26 cellular contexts compared by ENCODE assay signal in genomic region chr2:40416486-40416885, GRCh38. TPM values are rescaled to one million over a fixed set of nuclear protein-coding genes. Genes with fewer than 3 reads are reported as not detected.
DNase-seq lines count a peak whose midpoint lies in the region; ATAC-seq, FAIRE-seq and TF ChIP-seq lines count a peak whose summit lies in the region.
"Had no signal": no experiment of that assay in that cellular context is flagged by ENCODE, and none has a peak within 500 bp of the region (broad histone marks: within the 10 kb centered on the region; RNA-seq: fewer than 3 reads in every experiment).

No MANE protein-coding gene starts in this region.

- DNase-seq in A549 (ENCODE audit: low read depth in 1 of 2, low spot score in 1 of 2) = no peak
- no peak for DNase-seq in H54 (ENCODE audit: insufficient read length, low spot score)
- DNase-seq in SK-N-SH = no peak
- peak in 1 of 2 donors; percentile 48 for DNase-seq in foreskin keratinocyte
- DNase-seq in cortex of kidney (lab: John Stamatoyannopoulos, UW) = no peak
- no peak for DNase-seq in activated naive CD4-positive, alpha-beta T cell (lab: John Stamatoyannopoulos, UW)
- no peak for DNase-seq in mesothelial cell of epicardium (ENCODE audit: low spot score in 2 of 2, unreplicated experiment in 2 of 2)
- DNase-seq in SHP77 treated with DMSO at 0.1 percent for 48 hours (lab: John Stamatoyannopoulos, UW) = no peak
- DNase-seq: activated CD4-positive, alpha-beta memory T cell treated with anti-CD3 and anti-CD28 coated beads for 36 hours; activated CD4-positive, alpha-beta T cell treated with anti-CD3 and anti-CD28 coated beads for 1 hour; activated CD8-positive, alpha-beta memory T cell treated with anti-CD3 and anti-CD28 coated beads, Interleukin-2, amount 50 U/mL, for 48 hours; activated naive CD4-positive, alpha-beta T cell treated with anti-CD3 and anti-CD28 coated beads for 36 hours; DMS153; GM23248; head of caudate nucleus; midbrain; naive thymus-derived CD4-positive, alpha-beta T cell; NCI-H146; posterior cingulate gyrus; right lobe of liver; stimulated activated CD8-positive, alpha-beta memory T cell treated with anti-CD3 and anti-CD28 coated beads, Interleukin-4, amount 100 ng/mL, for 48 hours; stimulated activated naive CD8-positive, alpha-beta T cell treated with anti-CD3 and anti-CD28 coated beads, Interleukin-15, amount 100 ng/mL, for 72 hours had no signal

- H3K27me3 Mint-ChIP-seq in mesothelial cell of epicardium (ENCODE audit: low read depth) = no peaks in the 10 kb centered on the region
- H3K27me3 Mint-ChIP-seq: activated CD4-positive, alpha-beta memory T cell treated with anti-CD3 and anti-CD28 coated beads for 36 hours; naive thymus-derived CD4-positive, alpha-beta T cell; stimulated activated naive CD8-positive, alpha-beta T cell treated with anti-CD3 and anti-CD28 coated beads, Interleukin-15, amount 100 ng/mL, for 72 hours had no signal

- 88% methylated on average over 1 of the region's 1 CpG for WGBS in A549 (ENCODE audit: missing lambda C conversion rate)
- 87% methylated on average over 1 of the region's 1 CpG for WGBS in SK-N-SH (ENCODE audit: low lambda C conversion rate)

- TF ChIP-seq RAD21 in A549 (conservative IDR thresholded peaks at IDR 0.05 in 1 of 2, IDR thresholded peaks at IDR 0.05 in 1 of 2) (no peak), SK-N-SH (IDR thresholded peaks at IDR 0.05; ENCODE audit: low read length) (no peak)

- no peak overlapping the region for H3K9ac ChIP-seq in SK-N-SH
- H3K9ac ChIP-seq: GM23248 had no signal

- ATAC-seq in A549 = no peak
- peak; percentile 47 for ATAC-seq in foreskin keratinocyte
- ATAC-seq: naive thymus-derived CD4-positive, alpha-beta T cell; right lobe of liver; stimulated activated naive CD8-positive, alpha-beta T cell treated with anti-CD3 and anti-CD28 coated beads, Interleukin-15, amount 100 ng/mL, for 72 hours had no signal

- H3K9me3 ChIP-seq in A549 (no peaks in the 10 kb centered on the region), SK-N-SH (no peaks in the 10 kb centered on the region)
- H3K9me3 ChIP-seq: neutrophil, right lobe of liver, vagina had no signal

- H3K27me3 ChIP-seq in SK-N-SH (ENCODE audit: insufficient read depth) = no peaks in the 10 kb centered on the region
- H3K27me3 ChIP-seq in foreskin keratinocyte = no peaks in the 10 kb centered on the region
- H3K27me3 ChIP-seq: neutrophil, right lobe of liver, vagina had no signal

- no peak for TF ChIP-seq POLR2A in A549 (IDR thresholded peaks at IDR 0.05; ENCODE audit: low read length)
- no peak for TF ChIP-seq POLR2A in H54 (IDR thresholded peaks at IDR 0.05; ENCODE audit: low read depth, low read length)

- H3K36me3 Mint-ChIP-seq in mesothelial cell of epicardium = no peaks in the 10 kb centered on the region
- H3K36me3 Mint-ChIP-seq: activated CD4-positive, alpha-beta memory T cell treated with anti-CD3 and anti-CD28 coated beads for 36 hours; naive thymus-derived CD4-positive, alpha-beta T cell had no signal

- FAIRE-seq in A549 (lab: Jason Lieb, UNC) (peak; percentile 36), H54 (lab: Jason Lieb, UNC) (peak; percentile 11)

- no peaks in the 10 kb centered on the region for H3K36me3 ChIP-seq in SK-N-SH (replicated peaks in 1 of 2; ENCODE audit: control insufficient read depth in 1 of 2, insufficient read depth in 2 of 2, low read length in 1 of 2)
- H3K36me3 ChIP-seq: neutrophil, right lobe of liver, vagina had no signal

- no peaks in the 10 kb centered on the region for H3F3A ChIP-seq in SK-N-SH (replicated peaks; ENCODE audit: insufficient read depth)

- CTCF ChIA-PET in A549 (lab: Yijun Ruan, JAX) = interaction anchor here (2.6 kb wide), 1 partner anchor 12 kb away, joined by 7 read pairs; no protein-coding TSS in a partner anchor
- CTCF ChIA-PET in SK-N-SH (lab: Yijun Ruan, JAX) = interaction anchor here (0.8 kb wide), 1 partner anchor 51 kb away, joined by 4 read pairs; no protein-coding TSS in a partner anchor

- TF ChIP-seq EP300 in A549 (IDR thresholded peaks at IDR 0.05) (no peak), SK-N-SH (IDR thresholded peaks at IDR 0.05; ENCODE audit: borderline replicate concordance in 1 of 2, low read depth in 1 of 2, low read length in 1 of 2) (no peak)

- H3K4me2 ChIP-seq in A549 = no peak overlapping the region
- no peak overlapping the region for H3K4me2 ChIP-seq in SK-N-SH

- H3K4me1 Mint-ChIP-seq in mesothelial cell of epicardium = peaks cover 22% of the 10 kb centered on the region
- H3K4me1 Mint-ChIP-seq: naive thymus-derived CD4-positive, alpha-beta T cell; stimulated activated naive CD8-positive, alpha-beta T cell treated with anti-CD3 and anti-CD28 coated beads, Interleukin-15, amount 100 ng/mL, for 72 hours had no signal

- peaks cover 9% of the 10 kb centered on the region for H3K79me2 ChIP-seq in SK-N-SH (ENCODE audit: insufficient read depth)

- H4K20me1 ChIP-seq in SK-N-SH (ENCODE audit: insufficient read depth) = no peaks in the 10 kb centered on the region

- no peak overlapping the region for H3K27ac Mint-ChIP-seq in mesothelial cell of epicardium
- H3K27ac Mint-ChIP-seq: activated CD4-positive, alpha-beta memory T cell treated with anti-CD3 and anti-CD28 coated beads for 36 hours; activated naive CD4-positive, alpha-beta T cell treated with anti-CD3 and anti-CD28 coated beads for 36 hours; activated T-helper 1 cell treated with anti-CD3 and anti-CD28 coated beads, Interleukin-12 subunit alpha, Interleukin-12 subunit beta, Interleukin-2, Interleukin-4 antibody, amounts not matched to agents 30 ng/mL and 10 ng/mL and 1 ng/mL, durations not matched to agents 14 hours and 24 hours and 36 hours; naive thymus-derived CD4-positive, alpha-beta T cell; stimulated activated naive CD8-positive, alpha-beta T cell treated with anti-CD3 and anti-CD28 coated beads, Interleukin-15, amount 100 ng/mL, for 72 hours had no signal

- H3K4me1 ChIP-seq in A549 (peaks cover 7% of the 10 kb centered on the region; the same call in 2 of the 3 replicates), SK-N-SH (ENCODE audit: control insufficient read depth in 1 of 2, insufficient read depth in 2 of 2, low read depth in 1 of 2, low read length in 1 of 2) (peaks cover 0 to 8% of the 10 kb centered on the region in 2 experiments; a peak in 1 of 4 replicates), foreskin keratinocyte (peaks cover 16% of the 10 kb centered on the region)
- H3K4me1 ChIP-seq: right lobe of liver, vagina had no signal

- H3K27ac ChIP-seq in A549 = no peak overlapping the region
- no peak overlapping the region for H3K27ac ChIP-seq in SK-N-SH (ENCODE audit: low read depth in 2 of 2, low read length in 1 of 2)
- H3K27ac ChIP-seq in foreskin keratinocyte = no peak overlapping the region
- H3K27ac ChIP-seq: epithelial cell of prostate, GM23248, neutrophil, right lobe of liver, vagina had no signal

- H3K4me3 Mint-ChIP-seq in mesothelial cell of epicardium = no peak overlapping the region
- H3K4me3 Mint-ChIP-seq: activated CD4-positive, alpha-beta memory T cell treated with anti-CD3 and anti-CD28 coated beads for 36 hours; activated naive CD4-positive, alpha-beta T cell treated with anti-CD3 and anti-CD28 coated beads for 36 hours; activated T-helper 1 cell treated with anti-CD3 and anti-CD28 coated beads, Interleukin-12 subunit alpha, Interleukin-12 subunit beta, Interleukin-2, Interleukin-4 antibody, amounts not matched to agents 30 ng/mL and 10 ng/mL and 1 ng/mL, durations not matched to agents 14 hours and 24 hours and 36 hours; naive thymus-derived CD4-positive, alpha-beta T cell; stimulated activated naive CD8-positive, alpha-beta T cell treated with anti-CD3 and anti-CD28 coated beads, Interleukin-15, amount 100 ng/mL, for 72 hours had no signal

- H3K9me3 Mint-ChIP-seq in mesothelial cell of epicardium = no peaks in the 10 kb centered on the region
- H3K9me3 Mint-ChIP-seq: activated CD4-positive, alpha-beta memory T cell treated with anti-CD3 and anti-CD28 coated beads for 36 hours; activated naive CD4-positive, alpha-beta T cell treated with anti-CD3 and anti-CD28 coated beads for 36 hours; activated T-helper 1 cell treated with anti-CD3 and anti-CD28 coated beads, Interleukin-12 subunit alpha, Interleukin-12 subunit beta, Interleukin-2, Interleukin-4 antibody, amounts not matched to agents 30 ng/mL and 10 ng/mL and 1 ng/mL, durations not matched to agents 14 hours and 24 hours and 36 hours; stimulated activated naive CD8-positive, alpha-beta T cell treated with anti-CD3 and anti-CD28 coated beads, Interleukin-15, amount 100 ng/mL, for 72 hours had no signal

- H3K4me3 ChIP-seq in A549 = no peak overlapping the region
- no peak overlapping the region for H3K4me3 ChIP-seq in SK-N-SH (ENCODE audit: low read depth in 2 of 2, low read length in 1 of 2)
- H3K4me3 ChIP-seq: GM23248, right lobe of liver, vagina had no signal

- no peak overlapping the region for H2AFZ ChIP-seq in SK-N-SH (ENCODE audit: low read depth)
- H2AFZ ChIP-seq: GM23248 had no signal

- H3K9me2 ChIP-seq in SK-N-SH = no peaks in the 10 kb centered on the region

- TF ChIP-seq CTCF in A549 (IDR thresholded peaks at IDR 0.05) = no peak
- TF ChIP-seq CTCF in SK-N-SH (IDR thresholded peaks at IDR 0.05) = no peak
- TF ChIP-seq CTCF in foreskin keratinocyte (conservative IDR thresholded peaks at IDR 0.05) = no peak
- TF ChIP-seq CTCF in mesothelial cell of epicardium (IDR thresholded peaks at IDR 0.05; ENCODE audit: unreplicated experiment) = no peak

- POLR2A ChIA-PET in A549 (lab: Yijun Ruan, JAX) (no interaction called here), SK-N-SH (lab: Yijun Ruan, JAX) (no interaction called here)

TF ChIP-seq in A549, 52 proteins besides CTCF, POLR2A, EP300 and RAD21:
- no peak for TF ChIP-seq ZSCAN20 (CRISPR knock-in tag; IDR thresholded peaks at IDR 0.05)
- no peak for TF ChIP-seq HOXB13 (CRISPR knock-in tag; IDR thresholded peaks at IDR 0.05; ENCODE audit: low read depth)
- no peak for TF ChIP-seq CHD2 (IDR thresholded peaks at IDR 0.05; ENCODE audit: low read length, partially characterized antibody)

TF ChIP-seq in SK-N-SH, 30 proteins besides CTCF, POLR2A, EP300 and RAD21 (continues in another document):
- TF ChIP-seq GABPA (IDR thresholded peaks at IDR 0.05; ENCODE audit: low read depth) = no peak

RNA-seq across cellular contexts. Expression of gene SLC8A1, which starts 35.4 kb away (rescaled TPM):
- polyA plus RNA-seq in A549 (2011; rRNA removed) (0.90 and 0.92 TPM in 2 replicates), A549 (2017; fragmentation: RNase III; extraction: RNeasy Plus Mini Kit Qiagen cat#74134 plus additional on column Dnase treatment) (0.28 to 0.49 TPM (median 0.39 TPM) in 3 replicates), SK-N-SH (2012; rRNA removed) (3.2 and 4.6 TPM in 2 replicates), foreskin keratinocyte (0.64 and 0.96 TPM in 2 replicates)
- polyA plus RNA-seq in A549 (2012; cell fraction: cytosol; rRNA removed) = 0.21 and 0.25 TPM in 2 replicates
- 0.19 and 0.20 TPM in 2 replicates for polyA plus RNA-seq in A549 (2012; cell fraction: nucleus; rRNA removed)
- 4.5 and 4.8 TPM in 2 replicates for polyA minus RNA-seq in A549 (2011; rRNA and poly(A)+ RNA removed)
- polyA plus RNA-seq in SK-N-SH (2012; cell fraction: cytosol; rRNA removed) = 4.1 and 4.4 TPM in 2 replicates
- 1.2 and 2.9 TPM in 2 replicates for polyA plus RNA-seq in SK-N-SH (2012; cell fraction: nucleus; rRNA removed)
- total RNA-seq in foreskin keratinocyte (19.9 and 20.4 TPM in 2 replicates), mesothelial cell of epicardium (27.2 to 30.7 TPM (median 29.6 TPM) in 3 replicates)
- polyA plus RNA-seq: naive thymus-derived CD4-positive, alpha-beta T cell had no signal

Comparison
In these comparisons a context has a peak if more than half of its experiments do, and no peak if none do; other contexts are left out.
1. Of the 12 proteins assayed by ChIP-seq in both A549 and SK-N-SH: peak only in A549: none; only in SK-N-SH: FOSL2; in both: none; in neither: 11.